Comparison of ENCODE assay signal across 2 cellular contexts in genomic region chr5:74542477-74542876, GRCh38.
TF ChIP-seq lines count a peak whose summit lies in the region.

No MANE protein-coding gene starts in this region.

TF ChIP-seq in SK-N-SH, 30 proteins besides CTCF, POLR2A, EP300 and RAD21 (continued from another document):
- TF ChIP-seq NRF1 (IDR thresholded peaks at IDR 0.05; ENCODE audit: low read depth, low read length), result no peak
- no peak for TF ChIP-seq USF1 (IDR thresholded peaks at IDR 0.05; ENCODE audit: borderline replicate concordance, low read depth)
- no peak for TF ChIP-seq FOXM1 (IDR thresholded peaks at IDR 0.05; ENCODE audit: low read depth)
- TF ChIP-seq TCF12 (IDR thresholded peaks at IDR 0.05), result no peak
- TF ChIP-seq SIN3A (IDR thresholded peaks at IDR 0.05; ENCODE audit: borderline replicate concordance, low read depth, low read length), result no peak
- TF ChIP-seq REST (IDR thresholded peaks at IDR 0.05; ENCODE audit: low read depth, low read length), result no peak

TF ChIP-seq in SK-N-SH treated with all-trans-retinoic acid at 6 μM for 48 hours, 23 proteins besides CTCF, POLR2A, EP300 and RAD21 (continued from another document):
- TF ChIP-seq TCF4 (CRISPR knock-in tag; IDR thresholded peaks at IDR 0.05; ENCODE audit: borderline replicate concordance) (no peak), CSRNP3 (CRISPR knock-in tag; IDR thresholded peaks at IDR 0.05) (no peak)
TF ChIP-seq in SK-N-SH treated with all-trans-retinoic acid at 6 μM for 48 hours: peak in this region for 0.
